19 cellular contexts compared by ENCODE assay signal in genomic region chr1:241586905-241587532, GRCh38. TPM values are rescaled to one million over a fixed set of nuclear protein-coding genes. Genes with fewer than 3 reads are reported as not detected.
DNase-seq lines count a peak whose midpoint lies in the region; ATAC-seq and TF ChIP-seq lines count a peak whose summit lies in the region.
"Had no signal": no experiment of that assay in that cellular context is flagged by ENCODE, and none has a peak within 500 bp of the region (broad histone marks: within the 10 kb centered on the region; RNA-seq: fewer than 3 reads in every experiment).

No MANE protein-coding gene starts in this region.

- H3K9me3 ChIP-seq in neuronal stem cell (replicated peaks in 1 of 2; ENCODE audit: control insufficient read depth in 2 of 2, insufficient read depth in 1 of 2, low read depth in 1 of 2, low read length in 2 of 2) (no peaks in the 10 kb centered on the region), BE2C (no peaks in the 10 kb centered on the region)

- H3K27ac Mint-ChIP-seq in stimulated activated naive CD8-positive, alpha-beta T cell treated with anti-CD3 and anti-CD28 coated beads, Interleukin-15, Interleukin-2, amounts not matched to agents 100 ng/mL and 50 ng/mL, for 24 hours: peak overlapping the region; percentile 12
- H3K27ac Mint-ChIP-seq in dendritic cell treated with granulocyte-macrophage colony-stimulating factor and Interleukin-4, amounts not matched to agents 40 ng/mL and 50 ng/mL, for 4 days: peak overlapping the region; percentile 48

- intact Hi-C loops in dendritic cell treated with granulocyte-macrophage colony-stimulating factor and Interleukin-4, amounts not matched to agents 40 ng/mL and 50 ng/mL, for 4 days (cut with micrococcal nuclease): loop anchor here (5.0 kb wide), 1 partner anchor 35 kb away; no protein-coding TSS in a partner anchor

- WGBS in neuronal stem cell (ENCODE audit: extremely low coverage in 2 of 2, insufficient read length in 2 of 2, insufficient replicate concordance in 1 of 2), 2 donors: no CpG with 5 or more reads among the region's 14 CpGs

- no peak overlapping the region for H3K14ac ChIP-seq in neuronal stem cell (ENCODE audit: low read length)

- H3K23ac ChIP-seq in neuronal stem cell (ENCODE audit: low read depth, low read length, poor library complexity): no peak overlapping the region

- no peaks in the 10 kb centered on the region for H3K79me1 ChIP-seq in neuronal stem cell (ENCODE audit: low read depth, low read length)

- TF ChIP-seq CTCF in BE2C (IDR thresholded peaks at IDR 0.05; ENCODE audit: low read depth, low read length): no peak

- no peak overlapping the region for H3K4ac ChIP-seq in neuronal stem cell (ENCODE audit: low read length)

- no peak overlapping the region for H3K4me3 ChIP-seq in neuronal stem cell (ENCODE audit: low read length in 2 of 2)
- H3K4me3 ChIP-seq in BE2C (ENCODE audit: low read depth, low read length): no peak overlapping the region

- peaks cover 15% of the 10 kb centered on the region for H3K4me1 Mint-ChIP-seq in stimulated activated naive CD8-positive, alpha-beta T cell treated with anti-CD3 and anti-CD28 coated beads, Interleukin-15, Interleukin-2, amounts not matched to agents 100 ng/mL and 50 ng/mL, for 24 hours (ENCODE audit: low read depth)
- peaks cover 33% of the 10 kb centered on the region for H3K4me1 Mint-ChIP-seq in dendritic cell treated with granulocyte-macrophage colony-stimulating factor and Interleukin-4, amounts not matched to agents 40 ng/mL and 50 ng/mL, for 4 days (ENCODE audit: low read depth)

- H2BK5ac ChIP-seq in neuronal stem cell (ENCODE audit: low read length): no peak overlapping the region

- H3K18ac ChIP-seq in neuronal stem cell (ENCODE audit: low read length): no peak overlapping the region

- H4K8ac ChIP-seq in neuronal stem cell (ENCODE audit: low read depth, low read length): no peak overlapping the region

- no peak for DNase-seq in stimulated activated naive CD8-positive, alpha-beta T cell treated with anti-CD3 and anti-CD28 coated beads, Interleukin-15, Interleukin-2, amounts not matched to agents 100 U/mL and 50 U/mL, for 24 hours
- DNase-seq in neuronal stem cell (ENCODE audit: low spot score) (no peak), D341Med (ENCODE audit: low spot score) (no peak), BE2C (no peak), activated gamma-delta T cell treated with Interleukin-2 at 50 U/mL for 16 hours (no peak)
- DNase-seq: 8988T, EL, GOT3, HCEC 1CT, IMR-90, NCI-H1092 treated with DMSO at 0.1 percent for 48 hours, NCI-H2081, NCI-H2171, NCI-H524 treated with DMSO at 0.1 percent for 48 hours, Right ventricle myocardium superior had no signal

- peaks cover 4% of the 10 kb centered on the region for H3K36me3 Mint-ChIP-seq in stimulated activated naive CD8-positive, alpha-beta T cell treated with anti-CD3 and anti-CD28 coated beads, Interleukin-15, Interleukin-2, amounts not matched to agents 100 ng/mL and 50 ng/mL, for 24 hours (ENCODE audit: low read depth)
- H3K36me3 Mint-ChIP-seq in dendritic cell treated with granulocyte-macrophage colony-stimulating factor and Interleukin-4, amounts not matched to agents 40 ng/mL and 50 ng/mL, for 4 days (ENCODE audit: low read depth): peaks cover 67% of the 10 kb centered on the region

- H2BK12ac ChIP-seq in neuronal stem cell (ENCODE audit: low read length): no peak overlapping the region

- no peak overlapping the region for H3K4me2 ChIP-seq in neuronal stem cell (ENCODE audit: insufficient read depth, low read length, poor library complexity, severe bottlenecking)

- H2BK120ac ChIP-seq in neuronal stem cell (ENCODE audit: low read depth, low read length): no peak overlapping the region

- H3K9me3 Mint-ChIP-seq in stimulated activated naive CD8-positive, alpha-beta T cell treated with anti-CD3 and anti-CD28 coated beads, Interleukin-15, Interleukin-2, amounts not matched to agents 100 ng/mL and 50 ng/mL, for 24 hours: no peaks in the 10 kb centered on the region
- no peaks in the 10 kb centered on the region for H3K9me3 Mint-ChIP-seq in dendritic cell treated with granulocyte-macrophage colony-stimulating factor and Interleukin-4, amounts not matched to agents 40 ng/mL and 50 ng/mL, for 4 days

- H2AFZ ChIP-seq in neuronal stem cell (ENCODE audit: low read length): peak overlapping the region; percentile 38

- H3K4me3 Mint-ChIP-seq in stimulated activated naive CD8-positive, alpha-beta T cell treated with anti-CD3 and anti-CD28 coated beads, Interleukin-15, Interleukin-2, amounts not matched to agents 100 ng/mL and 50 ng/mL, for 24 hours: no peak overlapping the region
- no peak overlapping the region for H3K4me3 Mint-ChIP-seq in dendritic cell treated with granulocyte-macrophage colony-stimulating factor and Interleukin-4, amounts not matched to agents 40 ng/mL and 50 ng/mL, for 4 days
- H3K4me3 Mint-ChIP-seq: CD14-positive monocyte had no signal

- H3K27me3 Mint-ChIP-seq in stimulated activated naive CD8-positive, alpha-beta T cell treated with anti-CD3 and anti-CD28 coated beads, Interleukin-15, Interleukin-2, amounts not matched to agents 100 ng/mL and 50 ng/mL, for 24 hours: peaks cover 3% of the 10 kb centered on the region
- H3K27me3 Mint-ChIP-seq in dendritic cell treated with granulocyte-macrophage colony-stimulating factor and Interleukin-4, amounts not matched to agents 40 ng/mL and 50 ng/mL, for 4 days: no peaks in the 10 kb centered on the region

- no peak overlapping the region for H3K9ac ChIP-seq in neuronal stem cell (ENCODE audit: low read depth, low read length, poor library complexity)

- no peak overlapping the region for H2AK5ac ChIP-seq in neuronal stem cell (ENCODE audit: low read depth, low read length)

- H3K36me3 ChIP-seq in neuronal stem cell (replicated peaks in 1 of 2; ENCODE audit: control insufficient read depth in 2 of 2, insufficient read depth in 2 of 2, low read length in 2 of 2): no peaks in the 10 kb centered on the region
- no peaks in the 10 kb centered on the region for H3K36me3 ChIP-seq in BE2C

- H3K27ac ChIP-seq in neuronal stem cell (replicated peaks; ENCODE audit: low read length): no peak overlapping the region

- ATAC-seq in stimulated activated naive CD8-positive, alpha-beta T cell treated with anti-CD3 and anti-CD28 coated beads, Interleukin-15, Interleukin-2, amounts not matched to agents 100 U/mL and 50 U/mL, for 24 hours: no peak
- ATAC-seq in HG02759 (IDR thresholded peaks at IDR 0.05; ENCODE audit: unreplicated experiment): no peak

- no peaks in the 10 kb centered on the region for H3K4me1 ChIP-seq in neuronal stem cell (ENCODE audit: control insufficient read depth in 2 of 2, insufficient read depth in 1 of 2, low read depth in 1 of 2, low read length in 2 of 2)
- no peaks in the 10 kb centered on the region for H3K4me1 ChIP-seq in BE2C

- no peak overlapping the region for H2BK15ac ChIP-seq in neuronal stem cell (ENCODE audit: low read length)

- no peaks in the 10 kb centered on the region for H3K27me3 ChIP-seq in neuronal stem cell (ENCODE audit: control insufficient read depth in 3 of 3, insufficient read depth in 3 of 3, low read depth in 1 of 3, low read length in 3 of 3)
- no peaks in the 10 kb centered on the region for H3K27me3 ChIP-seq in BE2C

- H4K91ac ChIP-seq in neuronal stem cell (ENCODE audit: low read depth, low read length, poor library complexity): no peak overlapping the region

RNA-seq across cellular contexts. Expression of gene CHML, which starts 53.1 kb away (rescaled TPM):
- polyA plus RNA-seq in neuronal stem cell (2013, experiment 1 of 2): 12.2 TPM
- polyA plus RNA-seq in neuronal stem cell (2013, experiment 2 of 2): 12.5 TPM
- polyA plus RNA-seq in BE2C (2012; ENCODE audit: insufficient read depth, insufficient read length, low read depth): 6.9 TPM

RNA-seq across cellular contexts. Expression of gene OPN3, which starts 53.1 kb away (rescaled TPM):
- 41.1 TPM for polyA plus RNA-seq in neuronal stem cell (2013, experiment 1 of 2)
- 41.0 TPM for polyA plus RNA-seq in neuronal stem cell (2013, experiment 2 of 2)
- 1.2 TPM for polyA plus RNA-seq in BE2C (2012; ENCODE audit: insufficient read depth, insufficient read length, low read depth)

RNA-seq across cellular contexts. Expression of gene KMO, which starts 54.8 kb away (rescaled TPM):
- not detected for polyA plus RNA-seq in neuronal stem cell (2013, experiment 1 of 2)
- not detected for polyA plus RNA-seq in neuronal stem cell (2013, experiment 2 of 2)
- polyA plus RNA-seq in BE2C (2012; ENCODE audit: insufficient read depth, insufficient read length, low read depth): not detected
- polyA plus RNA-seq: IMR-90 had no signal
